Comparison of ENCODE assay signal across 19 cellular contexts in the genomic region with DNA sequence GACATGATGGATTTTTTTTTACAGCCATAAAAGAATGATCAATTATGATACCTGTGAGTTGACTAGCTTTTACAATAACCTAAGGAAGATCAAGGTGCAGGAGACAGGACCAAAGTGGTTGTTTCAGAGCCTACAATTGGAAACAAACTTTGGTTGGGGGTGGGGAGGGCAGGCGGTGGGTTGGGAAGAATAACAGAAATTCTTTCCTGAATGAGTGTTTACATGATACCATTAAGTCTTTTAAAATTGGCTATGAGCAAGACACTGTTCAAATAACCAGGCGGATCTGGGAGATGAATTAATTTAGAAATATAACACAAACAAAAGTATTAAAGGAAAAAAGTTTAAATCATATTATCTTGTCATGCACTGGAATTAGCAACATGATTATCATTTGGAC. TPM values are rescaled to one million over a fixed set of nuclear protein-coding genes. Genes with fewer than 3 reads are reported as not detected.
DNase-seq lines count a peak whose midpoint lies in the region; ATAC-seq, FAIRE-seq and TF ChIP-seq lines count a peak whose summit lies in the region.
"Had no signal": no experiment of that assay in that cellular context is flagged by ENCODE, and none has a peak within 500 bp of the region (broad histone marks: within the 10 kb centered on the region; RNA-seq: fewer than 3 reads in every experiment).

No MANE protein-coding gene starts in this region.

- no peaks in the 10 kb centered on the region for H3K27me3 ChIP-seq in GM23248 (replicated peaks; ENCODE audit: insufficient read depth)
- no peaks in the 10 kb centered on the region for H3K27me3 ChIP-seq in left lung
- H3K27me3 ChIP-seq: BE2C had no signal

- no peak for FAIRE-seq in A549 (lab: Jason Lieb, UNC)
- FAIRE-seq: HTR-8/SVneo, K562 had no signal

- intact Hi-C loops in left lung (cut with DNase I): no loop called here
- intact Hi-C loops in sciatic nerve (cut with DNase I): no loop called here

- H3K4me2 ChIP-seq in A549 (peak overlapping the region; percentile 59), GM23248 (ENCODE audit: unreplicated experiment) (peak overlapping the region; percentile 25)

- H3K4me1 ChIP-seq in A549: peaks cover 59% of the 10 kb centered on the region
- H3K4me1 ChIP-seq in GM23248 (ENCODE audit: insufficient read depth): peaks cover 44% of the 10 kb centered on the region
- peaks cover 25 to 50% of the 10 kb centered on the region in 2 donors for H3K4me1 ChIP-seq in left lung

- in situ Hi-C loops in GM23248 (cut with MboI): no loop called here
- in situ Hi-C loops in astrocyte of the spinal cord (cut with HindIII; ENCODE audit: low sequenced_read_pairs): no loop called here

- TF ChIP-seq RAD21 in A549 (conservative IDR thresholded peaks at IDR 0.05 in 1 of 2, IDR thresholded peaks at IDR 0.05 in 1 of 2): no peak

- no peak overlapping the region for H3K4me3 Mint-ChIP-seq in activated naive CD4-positive, alpha-beta T cell treated with anti-CD3 and anti-CD28 coated beads, Interleukin-2, amount 10 ng/mL, durations not matched to agents 7 days and 5 days

- TF ChIP-seq CTCF in A549 (IDR thresholded peaks at IDR 0.05) (no peak), astrocyte of the spinal cord (IDR thresholded peaks at IDR 0.05; ENCODE audit: low read depth, low read length) (no peak), left lung (IDR thresholded peaks at IDR 0.05) (no peak)

- H3K36me3 Mint-ChIP-seq in activated naive CD4-positive, alpha-beta T cell treated with anti-CD3 and anti-CD28 coated beads, Interleukin-2, amount 10 ng/mL, durations not matched to agents 7 days and 5 days: peaks cover 41% of the 10 kb centered on the region

- H3K27me3 Mint-ChIP-seq in activated naive CD4-positive, alpha-beta T cell treated with anti-CD3 and anti-CD28 coated beads, Interleukin-2, amount 10 ng/mL, durations not matched to agents 7 days and 5 days: no peaks in the 10 kb centered on the region

- H3F3A ChIP-seq in GM23248 (ENCODE audit: insufficient read depth): peaks cover 22% of the 10 kb centered on the region

- DNase-seq in A549 (ENCODE audit: low read depth in 1 of 2, low spot score in 1 of 2) (no peak), GM23248 (no peak), astrocyte of the spinal cord (ENCODE audit: low read depth, low spot score) (peak; percentile 12), left lung (no peak), middle frontal gyrus (ENCODE audit: extremely low spot score, low spot score) (no peak), sciatic nerve (ENCODE audit: low spot score) (no peak), NCI-H1694 treated with DMSO at 0.1 percent for 48 hours (lab: John Stamatoyannopoulos, UW) (no peak)
- DNase-seq in activated naive CD4-positive, alpha-beta T cell treated with anti-CD3 and anti-CD28 coated beads, Interleukin-2, amount 10 ng/mL, durations not matched to agents 7 days and 5 days: no peak
- DNase-seq: BE2C, NCI-H1048, NCI-H2107, NCI-H345, NCI-H748 treated with DMSO at 0.1 percent for 48 hours had no signal

- H3K9ac ChIP-seq in GM23248: no peak overlapping the region

- H3K9me2 ChIP-seq in GM23248 (ENCODE audit: insufficient read depth): no peaks in the 10 kb centered on the region

- 5% methylated on average over 2 of the region's 2 CpGs for WGBS in A549 (ENCODE audit: missing lambda C conversion rate)
- 76 to 77% methylated on average over 2 of the region's 2 CpGs for WGBS in GM23248 (ENCODE audit: low coverage in 1 of 2, low lambda C conversion rate in 2 of 2, missing lambda C conversion rate in 2 of 2), 2 experiments

- no peak for TF ChIP-seq EP300 in A549 (IDR thresholded peaks at IDR 0.05)

- ATAC-seq in A549 (peak in 1 of 2 experiments; percentile 26; a peak in 2 of 6 replicates), left lung (peak; percentile 79), sciatic nerve (no peak)
- ATAC-seq: HCT116, K562, Panc1, Right ventricle myocardium inferior had no signal

- H3K4me3 ChIP-seq in A549 (no peak overlapping the region), GM23248 (no peak overlapping the region), astrocyte of the spinal cord (ENCODE audit: low read depth, low read length) (no peak overlapping the region), left lung (no peak overlapping the region)
- H3K4me3 ChIP-seq: K562, SK-N-MC had no signal

- TF ChIP-seq POLR2A in A549 (IDR thresholded peaks at IDR 0.05; ENCODE audit: low read length): no peak

- POLR2A ChIA-PET in A549 (lab: Yijun Ruan, JAX): no interaction called here

- H3K9me3 ChIP-seq in A549: no peaks in the 10 kb centered on the region
- no peaks in the 10 kb centered on the region for H3K9me3 ChIP-seq in GM23248 (ENCODE audit: low read depth)
- H3K9me3 ChIP-seq in left lung: no peaks in the 10 kb centered on the region
- H3K9me3 ChIP-seq: BE2C had no signal

- H3K27ac Mint-ChIP-seq in activated naive CD4-positive, alpha-beta T cell treated with anti-CD3 and anti-CD28 coated beads, Interleukin-2, amount 10 ng/mL, durations not matched to agents 7 days and 5 days: no peak overlapping the region

- peaks cover 13% of the 10 kb centered on the region for H3K4me1 Mint-ChIP-seq in activated naive CD4-positive, alpha-beta T cell treated with anti-CD3 and anti-CD28 coated beads, Interleukin-2, amount 10 ng/mL, durations not matched to agents 7 days and 5 days

- H3K27ac ChIP-seq in A549 (peak overlapping the region in 1 of 2 experiments; percentile 39; a peak in 1 of 6 replicates), GM23248 (no peak overlapping the region), left lung (peak overlapping the region; percentile 6 to 23)
- H3K27ac ChIP-seq: SK-N-MC had no signal

- H4K20me1 ChIP-seq in GM23248 (ENCODE audit: insufficient read depth): no peaks in the 10 kb centered on the region

- CTCF ChIA-PET in A549 (lab: Yijun Ruan, JAX): interaction anchor here (1.6 kb wide), 1 partner anchor 253 kb away, joined by 3 read pairs; no protein-coding TSS in a partner anchor
- CTCF ChIA-PET in activated naive CD4-positive, alpha-beta T cell treated with anti-CD3 and anti-CD28 coated beads, Interleukin-2, amount 10 ng/mL, durations not matched to agents 7 days and 5 days (lab: Charles Lee): interaction anchor here (1.2 kb wide), 1 partner anchor 21 kb away, joined by 3 read pairs; no protein-coding TSS in a partner anchor

- H2AFZ ChIP-seq in GM23248: no peak overlapping the region

- no peaks in the 10 kb centered on the region for H3K9me3 Mint-ChIP-seq in activated naive CD4-positive, alpha-beta T cell treated with anti-CD3 and anti-CD28 coated beads, Interleukin-2, amount 10 ng/mL, durations not matched to agents 7 days and 5 days

- H3K79me2 ChIP-seq in GM23248 (ENCODE audit: insufficient read depth): peaks cover 95% of the 10 kb centered on the region

- H3K36me3 ChIP-seq in GM23248 (ENCODE audit: low read depth) (peaks cover 42% of the 10 kb centered on the region), left lung (peaks cover 0 to 47% of the 10 kb centered on the region in 2 donors)

TF ChIP-seq in A549, 52 proteins besides CTCF, POLR2A, EP300 and RAD21:
- no peak for TF ChIP-seq JUNB (IDR thresholded peaks at IDR 0.05)
- TF ChIP-seq NFE2L2 (conservative IDR thresholded peaks at IDR 0.05; ENCODE audit: low read length): no peak
TF ChIP-seq in A549: peak in this region for 0.

RNA-seq across cellular contexts. Expression of gene NFYB, which starts 7.2 kb away (rescaled TPM):
- 40.0 and 70.2 TPM in 2 replicates for polyA plus RNA-seq in A549 (2011; rRNA removed)
- polyA plus RNA-seq in A549 (2012; cell fraction: cytosol; rRNA removed): 16.4 and 16.7 TPM in 2 replicates
- polyA plus RNA-seq in A549 (2012; cell fraction: nucleus; rRNA removed): 7.2 and 10.8 TPM in 2 replicates
- 45.2 to 48.3 TPM (median 45.4 TPM) in 3 replicates for polyA plus RNA-seq in A549 (2017; fragmentation: RNase III; extraction: RNeasy Plus Mini Kit Qiagen cat#74134 plus additional on column Dnase treatment)
- polyA minus RNA-seq in A549 (2011; rRNA and poly(A)+ RNA removed): 9.0 and 13.7 TPM in 2 replicates
- total RNA-seq in GM23248 (2014; rRNA removed; shearing (Covaris generic)): 31.5 and 42.2 TPM in 2 replicates
- polyA plus RNA-seq in GM23248 (2016; fragmentation: Nextera tagmentation; extraction: Ambion mirVana): 35.0 and 37.1 TPM in 2 replicates
- total RNA-seq in left lung: 10 to 100 TPM; 25.0 to 29.8 TPM
- 47.9 TPM for total RNA-seq in sciatic nerve
